1 cellular context compared by ENCODE assay signal in the genomic region with DNA sequence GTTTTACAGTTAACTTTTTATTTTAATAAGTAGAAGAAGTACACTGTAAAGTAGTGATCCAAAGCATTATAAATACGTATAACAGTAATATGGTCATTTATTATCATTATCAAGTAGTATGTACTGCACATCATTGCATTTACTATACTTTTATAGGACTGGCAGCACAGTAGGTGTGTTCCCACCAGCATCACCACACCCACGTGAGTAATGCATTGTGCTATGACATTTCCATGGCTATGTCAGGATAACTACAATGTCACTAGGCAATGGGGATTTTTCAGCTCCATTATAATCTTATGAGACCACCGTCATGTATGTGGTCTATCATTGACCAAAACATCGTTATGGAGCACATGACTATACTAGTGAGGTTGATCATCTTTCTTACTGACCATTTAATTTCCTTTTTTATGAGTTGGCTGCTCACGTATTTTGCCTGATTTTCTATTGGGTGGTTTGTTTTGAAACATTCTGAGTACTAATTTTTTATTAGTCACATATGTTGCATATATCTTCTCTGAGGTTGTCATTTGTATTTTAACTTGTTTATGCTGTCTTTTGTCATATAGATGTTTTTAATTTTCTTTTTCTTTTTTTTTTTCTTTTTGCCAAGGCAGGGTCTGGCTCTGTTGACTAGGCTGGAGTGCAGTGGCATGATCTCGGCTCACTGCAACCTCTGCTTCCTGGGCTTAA.
TF ChIP-seq lines count a peak whose summit lies in the region.

No MANE protein-coding gene starts in this region.

TF ChIP-seq in IMR-90, 13 proteins besides CTCF, POLR2A, EP300 and RAD21 (continued from another document):
- TF ChIP-seq RCOR1 (IDR thresholded peaks at IDR 0.05; ENCODE audit: insufficient replicate concordance, low read length): no peak
- TF ChIP-seq RFX5 (IDR thresholded peaks at IDR 0.05; ENCODE audit: low read depth, low read length): no peak
- TF ChIP-seq, protein P1, sequence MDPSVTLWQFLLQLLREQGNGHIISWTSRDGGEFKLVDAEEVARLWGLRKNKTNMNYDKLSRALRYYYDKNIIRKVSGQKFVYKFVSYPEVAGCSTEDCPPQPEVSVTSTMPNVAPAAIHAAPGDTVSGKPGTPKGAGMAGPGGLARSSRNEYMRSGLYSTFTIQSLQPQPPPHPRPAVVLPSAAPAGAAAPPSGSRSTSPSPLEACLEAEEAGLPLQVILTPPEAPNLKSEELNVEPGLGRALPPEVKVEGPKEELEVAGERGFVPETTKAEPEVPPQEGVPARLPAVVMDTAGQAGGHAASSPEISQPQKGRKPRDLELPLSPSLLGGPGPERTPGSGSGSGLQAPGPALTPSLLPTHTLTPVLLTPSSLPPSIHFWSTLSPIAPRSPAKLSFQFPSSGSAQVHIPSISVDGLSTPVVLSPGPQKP (IDR thresholded peaks at IDR 0.05; ENCODE audit: borderline replicate concordance, low read depth, low read length): no peak
